ENCODE assay signal across 8 cellular contexts in genomic region chr12:123237646-123238329, GRCh38. TPM values are rescaled to one million over a fixed set of nuclear protein-coding genes. Genes with fewer than 3 reads are reported as not detected.
A peak's percentile ranks its signal among the peaks of the same experiment; 100 is the strongest.
DNase-seq lines count a peak whose midpoint lies in the region; ATAC-seq and TF ChIP-seq lines count a peak whose summit lies in the region.

No MANE protein-coding gene starts in this region.

- no peak overlapping the region for H2AK5ac ChIP-seq in neuronal stem cell (ENCODE audit: low read depth, low read length)

- no peak overlapping the region for H2BK120ac ChIP-seq in neuronal stem cell (ENCODE audit: low read depth, low read length)

- no peak overlapping the region for H3K9ac ChIP-seq in neuronal stem cell (ENCODE audit: low read depth, low read length, poor library complexity)

- H3K27ac Mint-ChIP-seq in activated naive CD8-positive, alpha-beta T cell treated with anti-CD3 and anti-CD28 coated beads, Interleukin-2, amount 50 U/mL, for 24 hours: peak overlapping the region; percentile 89

- peaks cover 68% of the 10 kb centered on the region for H3K4me1 Mint-ChIP-seq in activated naive CD8-positive, alpha-beta T cell treated with anti-CD3 and anti-CD28 coated beads, Interleukin-2, amount 50 U/mL, for 24 hours

- peak; percentile 78 for DNase-seq in DMS153 (lab: John Stamatoyannopoulos, UW)
- peak; percentile 64 for DNase-seq in KBM-7
- DNase-seq in SW480 (ENCODE audit: low spot score): peak; percentile 36
- DNase-seq in activated naive CD8-positive, alpha-beta T cell treated with anti-CD3 and anti-CD28 coated beads, Interleukin-2, amount 50 U/mL, for 24 hours: peak; percentile 77
- peak; percentile 66 for DNase-seq in right atrium auricular region (ENCODE audit: low spot score)
- DNase-seq in smooth muscle cell of the brain vasculature (ENCODE audit: low read depth, low spot score): peak; percentile 46
- DNase-seq in GM19240 (ENCODE audit: insufficient read length, low spot score): no peak
- no peak for DNase-seq in neuronal stem cell (ENCODE audit: low spot score)

- no peak overlapping the region for H3K14ac ChIP-seq in neuronal stem cell (ENCODE audit: low read length)

- H3K18ac ChIP-seq in neuronal stem cell (ENCODE audit: low read length): no peak overlapping the region

- H3K4ac ChIP-seq in neuronal stem cell (ENCODE audit: low read length): no peak overlapping the region

- no peaks in the 10 kb centered on the region for H3K9me3 Mint-ChIP-seq in activated naive CD8-positive, alpha-beta T cell treated with anti-CD3 and anti-CD28 coated beads, Interleukin-2, amount 50 U/mL, for 24 hours

- H3K36me3 ChIP-seq in right atrium auricular region (no peaks in the 10 kb centered on the region), neuronal stem cell (replicated peaks in 1 of 2; ENCODE audit: control insufficient read depth in 2 of 2, insufficient read depth in 2 of 2, low read length in 2 of 2) (peaks cover 2 to 52% of the 10 kb centered on the region in 2 donors)

- no peak overlapping the region for H3K4me2 ChIP-seq in neuronal stem cell (ENCODE audit: insufficient read depth, low read length, poor library complexity, severe bottlenecking)

- in situ Hi-C loops in KBM-7 (cut with MboI; ENCODE audit: low pct_unique_long_range_greater_than_20kb, low sequenced_read_pairs): loop anchor here (25.0 kb wide), 1 partner anchor 375 kb away; no protein-coding TSS in a partner anchor

- TF ChIP-seq CTCF in right atrium auricular region (IDR thresholded peaks at IDR 0.05): peak; percentile 76 to 83

- peaks cover 43% of the 10 kb centered on the region for H3K36me3 Mint-ChIP-seq in activated naive CD8-positive, alpha-beta T cell treated with anti-CD3 and anti-CD28 coated beads, Interleukin-2, amount 50 U/mL, for 24 hours (ENCODE audit: low read depth)

- H3K79me1 ChIP-seq in neuronal stem cell (ENCODE audit: low read depth, low read length): peaks cover 6% of the 10 kb centered on the region

- whole genome bisulfite sequencing in neuronal stem cell (ENCODE audit: extremely low coverage in 2 of 2, insufficient read length in 2 of 2, insufficient replicate concordance in 1 of 2), 2 donors: no CpG with 5 or more reads among the region's 6 CpGs

- H4K91ac ChIP-seq in neuronal stem cell (ENCODE audit: low read depth, low read length, poor library complexity): no peak overlapping the region

- H3K27ac ChIP-seq in right atrium auricular region (no peak overlapping the region), neuronal stem cell (replicated peaks; ENCODE audit: low read length) (no peak overlapping the region)

- H3K27me3 Mint-ChIP-seq in activated naive CD8-positive, alpha-beta T cell treated with anti-CD3 and anti-CD28 coated beads, Interleukin-2, amount 50 U/mL, for 24 hours: peaks cover 4% of the 10 kb centered on the region

- ATAC-seq in activated naive CD8-positive, alpha-beta T cell treated with anti-CD3 and anti-CD28 coated beads, Interleukin-2, amount 50 U/mL, for 24 hours: peak; percentile 48

- no peak overlapping the region for H4K8ac ChIP-seq in neuronal stem cell (ENCODE audit: low read depth, low read length)

- H2BK12ac ChIP-seq in neuronal stem cell (ENCODE audit: low read length): no peak overlapping the region

- H3K4me1 ChIP-seq in right atrium auricular region (peaks cover 0 to 48% of the 10 kb centered on the region in 2 donors), neuronal stem cell (ENCODE audit: control insufficient read depth in 2 of 2, insufficient read depth in 1 of 2, low read depth in 1 of 2, low read length in 2 of 2) (peaks cover 3 to 13% of the 10 kb centered on the region in 2 donors)

- no peak overlapping the region for H2BK15ac ChIP-seq in neuronal stem cell (ENCODE audit: low read length)

- H3K9me3 ChIP-seq in right atrium auricular region (no peaks in the 10 kb centered on the region), neuronal stem cell (replicated peaks in 1 of 2; ENCODE audit: control insufficient read depth in 2 of 2, insufficient read depth in 1 of 2, low read depth in 1 of 2, low read length in 2 of 2) (no peaks in the 10 kb centered on the region)

- no peaks in the 10 kb centered on the region for H3K27me3 ChIP-seq in right atrium auricular region
- no peaks in the 10 kb centered on the region for H3K27me3 ChIP-seq in neuronal stem cell (ENCODE audit: control insufficient read depth in 3 of 3, insufficient read depth in 3 of 3, low read depth in 1 of 3, low read length in 3 of 3)

- no peak overlapping the region for H2BK5ac ChIP-seq in neuronal stem cell (ENCODE audit: low read length)

- H2AFZ ChIP-seq in neuronal stem cell (ENCODE audit: low read length): no peak overlapping the region

- H3K4me3 ChIP-seq in right atrium auricular region (no peak overlapping the region), neuronal stem cell (ENCODE audit: low read length in 2 of 2) (no peak overlapping the region)

- no peak overlapping the region for H3K23ac ChIP-seq in neuronal stem cell (ENCODE audit: low read depth, low read length, poor library complexity)

- H3K4me3 Mint-ChIP-seq in activated naive CD8-positive, alpha-beta T cell treated with anti-CD3 and anti-CD28 coated beads, Interleukin-2, amount 50 U/mL, for 24 hours: peak overlapping the region; percentile 62

RNA-seq across cellular contexts. Expression of gene MTRFR, which starts 4.6 kb away (rescaled TPM):
- 10 to 100 TPM in 1 of 2 donors, 1 to 10 TPM in 1; 7.8 to 13.9 TPM for total RNA-seq in right atrium auricular region
- polyA plus RNA-seq in neuronal stem cell (2013, experiment 1 of 2): 23.8 TPM
- polyA plus RNA-seq in neuronal stem cell (2013, experiment 2 of 2): 23.3 TPM

RNA-seq across cellular contexts. Expression of gene MPHOSPH9, which starts 4.8 kb away (rescaled TPM):
- 10 to 100 TPM; 21.0 to 33.7 TPM for total RNA-seq in right atrium auricular region
- polyA plus RNA-seq in neuronal stem cell (2013, experiment 1 of 2): 39.9 TPM
- 43.8 TPM for polyA plus RNA-seq in neuronal stem cell (2013, experiment 2 of 2)

RNA-seq across cellular contexts. Expression of gene CDK2AP1, which starts 33.9 kb away (rescaled TPM):
- total RNA-seq in right atrium auricular region: 10 to 100 TPM; 82.5 to 89.4 TPM
- polyA plus RNA-seq in neuronal stem cell (2013, experiment 1 of 2): 231 TPM
- polyA plus RNA-seq in neuronal stem cell (2013, experiment 2 of 2): 228 TPM

Comparison
In these comparisons a context has a peak if more than half of its experiments do, and no peak if none do; other contexts are left out.
1. DNase-seq: peak in DMS153 (single experiment), KBM-7 (single experiment), SW480 (single experiment), activated naive CD8-positive, alpha-beta T cell treated with anti-CD3 and anti-CD28 coated beads, Interleukin-2, amount 50 U/mL, for 24 hours (single experiment), right atrium auricular region (single experiment) and smooth muscle cell of the brain vasculature (single experiment); none in GM19240 (single experiment) and neuronal stem cell (single experiment).